8 cellular contexts compared by ENCODE assay signal in the genomic region with DNA sequence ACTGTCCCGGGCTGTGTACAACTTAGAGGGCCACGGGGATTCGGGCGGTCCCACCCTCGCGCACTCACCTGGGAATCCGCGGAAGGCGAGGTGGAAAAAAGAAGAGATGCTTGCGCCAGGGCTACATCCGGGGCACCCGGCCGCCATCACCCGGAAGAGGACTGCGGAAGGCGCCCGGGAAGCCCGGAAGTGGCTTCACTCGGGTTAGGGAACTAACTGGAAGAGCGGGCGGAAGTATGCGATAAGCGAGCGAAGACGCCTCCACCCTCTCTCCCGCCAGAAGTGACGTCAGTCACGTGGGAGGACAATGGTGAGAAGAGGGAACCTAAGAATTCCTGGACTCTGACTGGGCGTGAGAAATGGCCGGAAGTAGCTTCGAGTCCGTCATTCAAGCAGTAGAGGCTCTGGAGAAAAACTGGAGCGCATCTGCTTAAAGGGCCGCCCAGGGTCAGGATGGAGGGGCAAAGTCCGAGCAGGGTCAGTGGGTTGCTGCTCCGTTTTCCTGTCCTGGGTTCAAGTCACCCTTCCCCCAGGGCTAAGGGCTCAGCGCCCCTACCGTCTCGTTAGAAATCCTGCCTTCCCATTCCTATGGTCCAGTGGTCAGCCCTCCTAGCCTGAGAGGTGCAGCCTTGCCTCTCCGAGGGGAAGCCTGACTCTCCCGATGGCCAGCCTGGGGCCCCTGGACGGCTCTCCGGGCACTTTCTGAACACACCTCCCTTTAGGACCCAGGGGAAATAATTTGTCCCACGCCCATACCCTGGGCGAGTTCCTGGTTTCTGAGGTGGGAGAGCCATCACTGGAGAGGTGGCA. TPM values are rescaled to one million over a fixed set of nuclear protein-coding genes. Genes with fewer than 3 reads are reported as not detected.
DNase-seq lines count a peak whose midpoint lies in the region; ATAC-seq and TF ChIP-seq lines count a peak whose summit lies in the region.

A gene (minus strand): TSS at position 165 of the 810 bp plus-strand sequence. CDS start 627 bp downstream, outside the sequence.

- H3K79me2 ChIP-seq in DND-41 (ENCODE audit: insufficient read depth, low read length) = peaks cover 38% of the 10 kb centered on the region

- peak; percentile 93 for ATAC-seq in DND-41 (ENCODE audit: insufficient read depth, low read depth)
- ATAC-seq in natural killer cell = peak; percentile 57 to 86 (median 78)

- intact Hi-C loops in natural killer cell (cut with micrococcal nuclease) = loop anchor here (1.0 kb wide), 1 partner anchor 15 kb away; a partner anchor contains a TSS

- peaks cover 28% of the 10 kb centered on the region for H4K20me1 ChIP-seq in DND-41 (ENCODE audit: insufficient read depth, low read length)

- H3K4me3 Mint-ChIP-seq in natural killer cell = peak within 1 kb of the TSS; percentile 95

- H3K4me1 Mint-ChIP-seq in natural killer cell = peaks cover 63 to 67% of the 10 kb centered on the region in 2 donors

- DNase-seq in DND-41 = peak; percentile 94
- DNase-seq in H4 (ENCODE audit: low spot score) = peak; percentile 99
- peak; percentile 100 for DNase-seq in MG63
- DNase-seq in SIG-M5 (lab: John Stamatoyannopoulos, UW) = peak; percentile 84
- peak; percentile 95 for DNase-seq in activated effector memory CD4-positive, alpha-beta T cell treated with anti-CD3 and anti-CD28 coated beads, Interleukin-2, amount 50 U/mL, for 16 hours
- peak; percentile 100 for DNase-seq in fibroblast of pulmonary artery (ENCODE audit: low read depth)
- peak; percentile 80 for DNase-seq in natural killer cell
- peak; percentile 74 to 87 (median 82) for DNase-seq in stimulated activated naive CD4-positive, alpha-beta T cell (lab: John Stamatoyannopoulos, UW)

- H3K4me3 ChIP-seq in DND-41 (ENCODE audit: low read depth in 1 of 2, low read length in 2 of 2) = peak within 1 kb of the TSS; percentile 97 to 99
- peak within 1 kb of the TSS; percentile 96 for H3K4me3 ChIP-seq in MG63
- peak within 1 kb of the TSS; percentile 78 for H3K4me3 ChIP-seq in fibroblast of pulmonary artery (replicated peaks; ENCODE audit: low read depth, low read length)

- H3K36me3 Mint-ChIP-seq in natural killer cell = no peaks in the 10 kb centered on the region

- peak within 1 kb of the TSS; percentile 87 for H3K9ac ChIP-seq in DND-41 (ENCODE audit: low read depth, low read length)

- H2AFZ ChIP-seq in DND-41 (ENCODE audit: low read depth, low read length) = peak within 1 kb of the TSS; percentile 98

- H3K9me3 Mint-ChIP-seq in natural killer cell = no peaks in the 10 kb centered on the region

- H3K27ac ChIP-seq in DND-41 (ENCODE audit: low read length) = peak within 1 kb of the TSS; percentile 95

- H3K36me3 ChIP-seq in DND-41 (ENCODE audit: insufficient read depth, low read length) (peaks cover 79% of the 10 kb centered on the region), MG63 (peaks cover 69% of the 10 kb centered on the region)

- H3K9me3 ChIP-seq in DND-41 (ENCODE audit: insufficient read depth, low read length, severe bottlenecking) (no peaks in the 10 kb centered on the region), MG63 (no peaks in the 10 kb centered on the region)

- TF ChIP-seq CTCF in DND-41 (IDR thresholded peaks at IDR 0.05; ENCODE audit: borderline replicate concordance, extremely low read depth, low read length, poor library complexity, severe bottlenecking) = no peak
- TF ChIP-seq CTCF in fibroblast of pulmonary artery (IDR thresholded peaks at IDR 0.05; ENCODE audit: low read length, missing control alignments) = no peak
- TF ChIP-seq CTCF in natural killer cell (IDR thresholded peaks at IDR 0.05) = no peak

- H3K27me3 Mint-ChIP-seq in natural killer cell (ENCODE audit: low read depth in 2 of 2) = no peaks in the 10 kb centered on the region

- no peaks in the 10 kb centered on the region for H3K27me3 ChIP-seq in DND-41 (ENCODE audit: insufficient read depth, low read length, poor library complexity)
- no peaks in the 10 kb centered on the region for H3K27me3 ChIP-seq in MG63

- H3K4me1 ChIP-seq in DND-41 (ENCODE audit: insufficient read depth, low read length) = peaks cover 45% of the 10 kb centered on the region

- H3K27ac Mint-ChIP-seq in natural killer cell = peak within 1 kb of the TSS; percentile 96 to 98

- peak within 1 kb of the TSS; percentile 99 for H3K4me2 ChIP-seq in DND-41 (ENCODE audit: insufficient read depth, low read length)

RNA-seq across cellular contexts. Expression of the gene that starts here (rescaled TPM):
- total RNA-seq in H4 (2014; rRNA removed; shearing (Covaris generic)) = 42.7 and 53.6 TPM in 2 replicates
- 43.8 and 70.0 TPM in 2 replicates for total RNA-seq in MG63 (2014; rRNA removed; shearing (Covaris generic); ENCODE audit: low replicate concordance)
- total RNA-seq in natural killer cell = 100 to 1,000 TPM in 1 of 3 donors, 10 to 100 TPM in 2; 79.5 to 104 (median 87.7) TPM

Comparison
In these comparisons a context has a peak if more than half of its experiments do, and no peak if none do; other contexts are left out.
1. Peak in every context shown above with its lines: DNase-seq, ATAC-seq, H3K4me3 ChIP-seq and H3K27ac ChIP-seq.